8 cellular contexts compared by ENCODE assay signal in the genomic region with DNA sequence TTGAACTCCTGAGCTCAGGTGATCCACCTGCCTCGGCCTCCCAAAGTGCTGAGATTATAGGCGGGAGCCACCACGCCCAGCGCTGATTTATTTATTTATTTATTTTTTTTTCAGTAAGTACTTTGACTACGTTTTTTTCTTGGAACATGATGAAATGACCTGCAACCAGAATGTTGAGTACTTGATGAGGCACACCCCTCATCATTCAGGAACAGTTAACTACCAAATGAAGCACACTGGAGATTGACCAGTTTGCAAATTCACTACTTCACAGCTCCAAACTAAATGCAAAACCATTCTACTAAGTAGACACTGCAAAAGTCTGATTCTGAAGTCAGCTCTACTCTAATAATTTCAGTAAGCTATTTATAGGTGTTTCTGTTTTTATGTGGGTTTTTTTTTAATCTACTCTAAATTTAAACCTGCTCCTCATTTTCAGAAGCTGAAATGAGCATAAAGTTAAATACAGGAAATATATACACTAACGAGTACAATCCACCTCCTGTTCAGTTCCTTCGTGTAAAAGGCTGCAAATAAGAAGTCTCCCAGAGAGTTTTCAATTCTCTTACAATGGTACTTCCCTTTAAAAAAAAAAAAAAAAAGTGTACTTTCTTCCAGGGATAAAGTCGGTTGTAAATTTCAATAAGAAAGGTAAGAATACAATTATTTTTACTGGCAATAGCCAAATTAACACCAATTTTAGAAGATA. TPM values are rescaled to one million over a fixed set of nuclear protein-coding genes. Genes with fewer than 3 reads are reported as not detected.
DNase-seq lines count a peak whose midpoint lies in the region; ATAC-seq and TF ChIP-seq lines count a peak whose summit lies in the region.

No MANE protein-coding gene starts in this region.

- no peaks in the 10 kb centered on the region for H3K9me3 Mint-ChIP-seq in activated naive CD4-positive, alpha-beta T cell treated with anti-CD3 and anti-CD28 coated beads for 36 hours
- no peaks in the 10 kb centered on the region for H3K9me3 Mint-ChIP-seq in activated CD8-positive, alpha-beta T cell treated with anti-CD3 and anti-CD28 coated beads for 36 hours
- no peaks in the 10 kb centered on the region for H3K9me3 Mint-ChIP-seq in type B pancreatic cell

- H3K9me3 ChIP-seq in iPS-20b (ENCODE audit: insufficient read depth, low read depth, low read length), result no peaks in the 10 kb centered on the region

- no peaks in the 10 kb centered on the region for H3K27me3 Mint-ChIP-seq in activated naive CD4-positive, alpha-beta T cell treated with anti-CD3 and anti-CD28 coated beads for 36 hours (ENCODE audit: low read depth)
- H3K27me3 Mint-ChIP-seq in activated CD8-positive, alpha-beta T cell treated with anti-CD3 and anti-CD28 coated beads for 36 hours, result no peaks in the 10 kb centered on the region
- no peaks in the 10 kb centered on the region for H3K27me3 Mint-ChIP-seq in type B pancreatic cell

- peak overlapping the region; percentile 70; the same call in 1 of the 2 replicates for H3K9ac ChIP-seq in iPS-20b (ENCODE audit: low read depth, low read length)

- H3K4me1 Mint-ChIP-seq in activated naive CD4-positive, alpha-beta T cell treated with anti-CD3 and anti-CD28 coated beads for 36 hours (ENCODE audit: low read depth), result peaks cover 53% of the 10 kb centered on the region
- H3K4me1 Mint-ChIP-seq in activated CD8-positive, alpha-beta T cell treated with anti-CD3 and anti-CD28 coated beads for 36 hours (ENCODE audit: low read depth), result peaks cover 45% of the 10 kb centered on the region
- peaks cover 43% of the 10 kb centered on the region for H3K4me1 Mint-ChIP-seq in type B pancreatic cell (ENCODE audit: unreplicated experiment)

- CTCF ChIA-PET in activated naive CD4-positive, alpha-beta T cell treated with anti-CD3 and anti-CD28 coated beads for 36 hours (lab: Charles Lee), result interaction anchor here (0.6 to 3.4 kb wide), 7 partner anchors 9 to 1383 kb away, joined by 3 to 11 read pairs (median 3); a partner anchor contains a TSS
- CTCF ChIA-PET in activated CD8-positive, alpha-beta T cell treated with anti-CD3 and anti-CD28 coated beads for 36 hours (lab: Charles Lee), result interaction anchor here (1.1 to 2.4 kb wide), 6 partner anchors 8 to 339 kb away, joined by 3 to 9 read pairs (median 4); a partner anchor contains a TSS

- H3K27ac ChIP-seq in iPS-20b (ENCODE audit: low read length), result no peak overlapping the region

- no peak for TF ChIP-seq CTCF in activated CD8-positive, alpha-beta T cell treated with anti-CD3 and anti-CD28 coated beads for 36 hours (IDR thresholded peaks at IDR 0.05)
- no peak for TF ChIP-seq CTCF in type B pancreatic cell (conservative IDR thresholded peaks at IDR 0.05)

- ATAC-seq in activated CD8-positive, alpha-beta T cell treated with anti-CD3 and anti-CD28 coated beads for 36 hours, result no peak
- ATAC-seq in HG03108 (IDR thresholded peaks at IDR 0.05; ENCODE audit: unreplicated experiment), result no peak

- peak overlapping the region; percentile 93 for H3K4me3 Mint-ChIP-seq in activated naive CD4-positive, alpha-beta T cell treated with anti-CD3 and anti-CD28 coated beads for 36 hours
- peak overlapping the region; percentile 89 for H3K4me3 Mint-ChIP-seq in activated CD8-positive, alpha-beta T cell treated with anti-CD3 and anti-CD28 coated beads for 36 hours
- H3K4me3 Mint-ChIP-seq in type B pancreatic cell, result peak overlapping the region; percentile 96

- peak overlapping the region; percentile 76 for H3K4me3 ChIP-seq in iPS-20b (ENCODE audit: low read length)

- POLR2A ChIA-PET in activated CD8-positive, alpha-beta T cell treated with anti-CD3 and anti-CD28 coated beads for 36 hours (lab: Charles Lee), result interaction anchor here (0.6 to 1.1 kb wide), 4 partner anchors 10 to 191 kb away, joined by 3 to 7 read pairs (median 4); a partner anchor contains a TSS

- H3K27me3 ChIP-seq in iPS-20b (ENCODE audit: insufficient read depth, low read length), result no peaks in the 10 kb centered on the region

- H3K4me1 ChIP-seq in iPS-20b (ENCODE audit: insufficient read depth, low read length), result peaks cover 11% of the 10 kb centered on the region

- DNase-seq in activated naive CD4-positive, alpha-beta T cell treated with anti-CD3 and anti-CD28 coated beads for 36 hours, result no peak
- no peak for DNase-seq in activated naive CD4-positive, alpha-beta T cell treated with Interleukin-2 at 50 U/mL for 16 hours
- no peak for DNase-seq in activated CD8-positive, alpha-beta T cell treated with anti-CD3 and anti-CD28 coated beads for 36 hours
- DNase-seq in type B pancreatic cell (ENCODE audit: extremely low spot score, unreplicated experiment) (no peak), T-helper 9 cell (no peak), NCI-H510A treated with DMSO at 0.1 percent for 48 hours (lab: John Stamatoyannopoulos, UW) (no peak)

- intact Hi-C loops in activated naive CD4-positive, alpha-beta T cell treated with anti-CD3 and anti-CD28 coated beads for 36 hours (cut with micrococcal nuclease), result loop anchor here (5.0 kb wide), 2 partner anchors 122 to 257 kb away; a partner anchor contains a TSS
- intact Hi-C loops in activated CD8-positive, alpha-beta T cell treated with anti-CD3 and anti-CD28 coated beads for 36 hours (cut with micrococcal nuclease), result no loop called here

- H3K36me3 ChIP-seq in iPS-20b (ENCODE audit: insufficient read depth, low read depth, low read length), result no peaks in the 10 kb centered on the region

- H3K27ac Mint-ChIP-seq in activated naive CD4-positive, alpha-beta T cell treated with anti-CD3 and anti-CD28 coated beads for 36 hours, result no peak overlapping the region
- peak overlapping the region; percentile 79 for H3K27ac Mint-ChIP-seq in activated CD8-positive, alpha-beta T cell treated with anti-CD3 and anti-CD28 coated beads for 36 hours
- H3K27ac Mint-ChIP-seq in type B pancreatic cell, result peak overlapping the region; percentile 97

- no peaks in the 10 kb centered on the region for H3K36me3 Mint-ChIP-seq in activated naive CD4-positive, alpha-beta T cell treated with anti-CD3 and anti-CD28 coated beads for 36 hours (ENCODE audit: low read depth)
- H3K36me3 Mint-ChIP-seq in activated CD8-positive, alpha-beta T cell treated with anti-CD3 and anti-CD28 coated beads for 36 hours (ENCODE audit: low read depth), result peaks cover 7% of the 10 kb centered on the region
- H3K36me3 Mint-ChIP-seq in type B pancreatic cell, result peaks cover 18% of the 10 kb centered on the region

RNA-seq across cellular contexts. Expression of a gene that starts 1.4 kb away (rescaled TPM):
- 10 to 100 TPM; 34.6 to 36.0 TPM for total RNA-seq in activated naive CD4-positive, alpha-beta T cell treated with anti-CD3 and anti-CD28 coated beads for 36 hours
- total RNA-seq in activated CD8-positive, alpha-beta T cell treated with anti-CD3 and anti-CD28 coated beads for 36 hours, result 10 to 100 TPM; 37.8 to 38.0 TPM
- 46.0 and 83.6 TPM in 2 replicates for total RNA-seq in type B pancreatic cell (ENCODE audit: low replicate concordance)

RNA-seq across cellular contexts. Expression of a gene that starts 51.6 kb away (rescaled TPM):
- 10 to 100 TPM; 35.7 to 39.3 TPM for total RNA-seq in activated naive CD4-positive, alpha-beta T cell treated with anti-CD3 and anti-CD28 coated beads for 36 hours
- total RNA-seq in activated CD8-positive, alpha-beta T cell treated with anti-CD3 and anti-CD28 coated beads for 36 hours, result 10 to 100 TPM; 41.0 to 46.2 TPM
- 33.3 and 34.0 TPM in 2 replicates for total RNA-seq in type B pancreatic cell (ENCODE audit: low replicate concordance)
